Comparison of ENCODE assay signal across 13 cellular contexts in genomic region chr17:29620779-29621500, GRCh38. TPM values are rescaled to one million over a fixed set of nuclear protein-coding genes. Genes with fewer than 3 reads are reported as not detected.
A peak's percentile ranks its signal among the peaks of the same experiment; 100 is the strongest.
DNase-seq lines count a peak whose midpoint lies in the region; ATAC-seq and TF ChIP-seq lines count a peak whose summit lies in the region.
"Had no signal": no experiment of that assay in that cellular context is flagged by ENCODE, and none has a peak within 500 bp of the region (broad histone marks: within the 10 kb centered on the region; RNA-seq: fewer than 3 reads in every experiment).

No MANE protein-coding gene starts in this region.

- no peak overlapping the region for H3K27ac Mint-ChIP-seq in T-helper 2 cell treated with Interferon-gamma antibody and Interleukin-4, amounts not matched to agents 5 μg/mL and 100 μg/mL, for 36 hours
- H3K27ac Mint-ChIP-seq in activated T-helper 17 cell treated with anti-CD3 and anti-CD28 coated beads, Interleukin-2, amount 50 U/mL, for 72 hours = no peak overlapping the region
- H3K27ac Mint-ChIP-seq in nephron = no peak overlapping the region

- no peaks in the 10 kb centered on the region for H3K9me3 ChIP-seq in BLaER1 treated with 17β-estradiol and CSF1 and Interleukin-3, amounts not matched to agents 10 nM and 100 nM (replicated peaks in 1 of 11)
- H3K9me3 ChIP-seq: vagina had no signal

- H3K4me3 Mint-ChIP-seq in T-helper 2 cell treated with Interferon-gamma antibody and Interleukin-4, amounts not matched to agents 5 μg/mL and 100 μg/mL, for 36 hours = peak overlapping the region; percentile 11
- peak overlapping the region; percentile 80 for H3K4me3 Mint-ChIP-seq in activated T-helper 17 cell treated with anti-CD3 and anti-CD28 coated beads, Interleukin-2, amount 50 U/mL, for 72 hours
- peak overlapping the region; percentile 36 to 79 (median 77) for H3K4me3 Mint-ChIP-seq in nephron

- peaks cover 7 to 50% (median 28%) of the 10 kb centered on the region in 11 experiments; a peak in 19 of 22 replicates for H4K20me1 ChIP-seq in BLaER1 treated with 17β-estradiol and CSF1 and Interleukin-3, amounts not matched to agents 10 nM and 100 nM

- peak overlapping the region in 2 of 10 experiments; percentile 71 to 77; a peak in 2 of 20 replicates for H3K4me3 ChIP-seq in BLaER1 treated with 17β-estradiol and CSF1 and Interleukin-3, amounts not matched to agents 10 nM and 100 nM

- peaks cover 0 to 8% (median 5%) of the 10 kb centered on the region in 11 experiments; a peak in 10 of 22 replicates for H3K36me3 ChIP-seq in BLaER1 treated with 17β-estradiol and CSF1 and Interleukin-3, amounts not matched to agents 10 nM and 100 nM
- H3K36me3 ChIP-seq: vagina had no signal

- no peak for TF ChIP-seq CTCF in nephron (IDR thresholded peaks at IDR 0.05; ENCODE audit: unreplicated experiment in 3 of 3)

- H3K4me1 ChIP-seq in BLaER1 treated with 17β-estradiol and CSF1 and Interleukin-3, amounts not matched to agents 10 nM and 100 nM = peaks cover 52 to 95% (median 86%) of the 10 kb centered on the region in 10 experiments

- peaks cover 9% of the 10 kb centered on the region for H3K27me3 Mint-ChIP-seq in T-helper 2 cell treated with Interferon-gamma antibody and Interleukin-4, amounts not matched to agents 5 μg/mL and 100 μg/mL, for 36 hours (ENCODE audit: low read depth)
- H3K27me3 Mint-ChIP-seq in activated T-helper 17 cell treated with anti-CD3 and anti-CD28 coated beads, Interleukin-2, amount 50 U/mL, for 72 hours = no peaks in the 10 kb centered on the region
- H3K27me3 Mint-ChIP-seq in nephron (ENCODE audit: low read depth) = peaks cover 80% of the 10 kb centered on the region

- H3K27ac ChIP-seq in BLaER1 treated with 17β-estradiol and CSF1 and Interleukin-3, amounts not matched to agents 10 nM and 100 nM = peak overlapping the region in 1 of 11 experiments; percentile 6; a peak in 2 of 22 replicates
- H3K27ac ChIP-seq: epithelial cell of prostate had no signal

- H3K27me3 ChIP-seq in BLaER1 treated with 17β-estradiol and CSF1 and Interleukin-3, amounts not matched to agents 10 nM and 100 nM = peaks cover 10 to 18% (median 17%) of the 10 kb centered on the region in 11 experiments
- H3K27me3 ChIP-seq: vagina had no signal

- DNase-seq in T-helper 2 cell treated with Interferon-gamma antibody and Interleukin-4, amounts not matched to agents 5 μg/mL and 100 μg/mL, for 36 hours (ENCODE audit: low spot score) = no peak
- DNase-seq in T-helper 2 cell = no peak
- DNase-seq in NCI-H524 treated with DMSO at 0.1 percent for 48 hours (lab: John Stamatoyannopoulos, UW) = no peak
- no peak for DNase-seq in NCI-H1417 (lab: John Stamatoyannopoulos, UW)
- DNase-seq: Calu3; RPMI8226; stimulated activated CD4-positive, alpha-beta T cell treated with anti-CD3 and anti-CD28 coated beads, Interleukin-2, amount 100 ng/mL, for 48 hours had no signal

- ATAC-seq in activated T-helper 17 cell treated with anti-CD3 and anti-CD28 coated beads, Interleukin-2, amount 50 U/mL, for 72 hours (replicated peaks) = no peak
- no peak for ATAC-seq in GM19455 (IDR thresholded peaks at IDR 0.05; ENCODE audit: unreplicated experiment)

- H3K36me3 Mint-ChIP-seq in T-helper 2 cell treated with Interferon-gamma antibody and Interleukin-4, amounts not matched to agents 5 μg/mL and 100 μg/mL, for 36 hours (ENCODE audit: low read depth) = peaks cover 7% of the 10 kb centered on the region
- peaks cover 5% of the 10 kb centered on the region for H3K36me3 Mint-ChIP-seq in activated T-helper 17 cell treated with anti-CD3 and anti-CD28 coated beads, Interleukin-2, amount 50 U/mL, for 72 hours (ENCODE audit: low read depth)
- peaks cover 3% of the 10 kb centered on the region for H3K36me3 Mint-ChIP-seq in nephron (ENCODE audit: low read depth)

- H3K4me1 Mint-ChIP-seq in T-helper 2 cell treated with Interferon-gamma antibody and Interleukin-4, amounts not matched to agents 5 μg/mL and 100 μg/mL, for 36 hours (ENCODE audit: low read depth) = peaks cover 42% of the 10 kb centered on the region
- peaks cover 41% of the 10 kb centered on the region for H3K4me1 Mint-ChIP-seq in activated T-helper 17 cell treated with anti-CD3 and anti-CD28 coated beads, Interleukin-2, amount 50 U/mL, for 72 hours
- peaks cover 21% of the 10 kb centered on the region for H3K4me1 Mint-ChIP-seq in nephron

- no peaks in the 10 kb centered on the region for H3K9me3 Mint-ChIP-seq in T-helper 2 cell treated with Interferon-gamma antibody and Interleukin-4, amounts not matched to agents 5 μg/mL and 100 μg/mL, for 36 hours
- no peaks in the 10 kb centered on the region for H3K9me3 Mint-ChIP-seq in activated T-helper 17 cell treated with anti-CD3 and anti-CD28 coated beads, Interleukin-2, amount 50 U/mL, for 72 hours
- H3K9me3 Mint-ChIP-seq in nephron = no peaks in the 10 kb centered on the region

- H3K4me2 ChIP-seq in BLaER1 treated with 17β-estradiol and CSF1 and Interleukin-3, amounts not matched to agents 10 nM and 100 nM = peak overlapping the region in 9 of 11 experiments; percentile 93 to 98 (median 96); a peak in 18 of 22 replicates

- peak overlapping the region in 4 of 11 experiments; percentile 84 to 88 (median 86); a peak in 4 of 22 replicates for H3K9ac ChIP-seq in BLaER1 treated with 17β-estradiol and CSF1 and Interleukin-3, amounts not matched to agents 10 nM and 100 nM

RNA-seq across cellular contexts. Expression of gene CORO6, which starts 1.8 kb away (rescaled TPM):
- total RNA-seq in activated T-helper 17 cell treated with anti-CD3 and anti-CD28 coated beads, Interleukin-2, amount 50 U/mL, for 72 hours = 10 to 100 TPM in 1 of 2 donors, 1 to 10 TPM in 1; 2.5 to 12.0 TPM

RNA-seq across cellular contexts. Expression of gene ANKRD13B, which starts 28.0 kb away (rescaled TPM):
- 10 to 100 TPM; 10.4 to 27.7 TPM for total RNA-seq in activated T-helper 17 cell treated with anti-CD3 and anti-CD28 coated beads, Interleukin-2, amount 50 U/mL, for 72 hours

RNA-seq across cellular contexts. Expression of gene GIT1, which starts 31.5 kb away (rescaled TPM):
- total RNA-seq in activated T-helper 17 cell treated with anti-CD3 and anti-CD28 coated beads, Interleukin-2, amount 50 U/mL, for 72 hours = 10 to 100 TPM; 52.4 to 65.7 TPM

RNA-seq across cellular contexts. Expression of gene TP53I13, which starts 52.4 kb away (rescaled TPM):
- total RNA-seq in activated T-helper 17 cell treated with anti-CD3 and anti-CD28 coated beads, Interleukin-2, amount 50 U/mL, for 72 hours = 10 to 100 TPM; 45.7 to 58.1 TPM

RNA-seq across cellular contexts. Expression of gene ABHD15, which starts 54.1 kb away (rescaled TPM):
- 10 to 100 TPM; 10.1 to 15.1 TPM for total RNA-seq in activated T-helper 17 cell treated with anti-CD3 and anti-CD28 coated beads, Interleukin-2, amount 50 U/mL, for 72 hours

Comparison
In these comparisons a context has a peak if more than half of its experiments do, and no peak if none do; other contexts are left out.
1. H3K4me3 Mint-ChIP-seq: peak in every context shown above with its lines; median percentile 80 in activated T-helper 17 cell treated with anti-CD3 and anti-CD28 coated beads, Interleukin-2, amount 50 U/mL, for 72 hours; 77 in nephron; 11 in T-helper 2 cell treated with Interferon-gamma antibody and Interleukin-4, amounts not matched to agents 5 μg/mL and 100 μg/mL, for 36 hours.